8 cellular contexts compared by ENCODE assay signal in genomic region chr17:50626037-50626574, GRCh38. TPM values are rescaled to one million over a fixed set of nuclear protein-coding genes. Genes with fewer than 3 reads are reported as not detected.
A peak's percentile ranks its signal among the peaks of the same experiment; 100 is the strongest.
DNase-seq lines count a peak whose midpoint lies in the region; ATAC-seq, FAIRE-seq and TF ChIP-seq lines count a peak whose summit lies in the region.

No MANE protein-coding gene starts in this region.

- ATAC-seq in left ventricle myocardium superior: peak; percentile 84
- peak; percentile 79 to 88 for ATAC-seq in gastrocnemius medialis
- no peak for ATAC-seq in HG03097 (IDR thresholded peaks at IDR 0.05; ENCODE audit: low FRiP score, unreplicated experiment)

- H3K9me3 ChIP-seq in MG63 (no peaks in the 10 kb centered on the region), gastrocnemius medialis (no peaks in the 10 kb centered on the region)

- in situ Hi-C loops in gastrocnemius medialis (cut with MboI; ENCODE audit: low sequenced_read_pairs in 4 of 4): loop anchor here (5.0 to 25.0 kb wide), 4 partner anchors 71 to 89 kb away; partner anchors contain the start of genes SPATA20 (in 2 of the 4) and EPN3 (in 1 of the 4)

- peak; percentile 73 for DNase-seq in MG63
- DNase-seq in SW480 (ENCODE audit: low spot score): peak; percentile 66
- peak; percentile 30 for DNase-seq in activated naive CD8-positive, alpha-beta T cell treated with anti-CD3 and anti-CD28 coated beads, Interleukin-2, amount 50 U/mL, for 16 hours (ENCODE audit: low read depth, low spot score)
- peak; percentile 85 for DNase-seq in left ventricle myocardium superior
- peak; percentile 16 to 64 for DNase-seq in gastrocnemius medialis
- no peak for DNase-seq in putamen (ENCODE audit: low spot score)

- no peak for TF ChIP-seq POLR2A in gastrocnemius medialis (IDR thresholded peaks at IDR 0.05)

- peak; percentile 34 to 82 (median 79) for TF ChIP-seq CTCF in gastrocnemius medialis (IDR thresholded peaks at IDR 0.05 in 4 of 5, conservative IDR thresholded peaks at IDR 0.05 in 1 of 5)

- H3K27me3 ChIP-seq in MG63: no peaks in the 10 kb centered on the region
- H3K27me3 ChIP-seq in gastrocnemius medialis: peaks cover 0 to 13% (median 7%) of the 10 kb centered on the region in 3 donors

- FAIRE-seq in G401.6 (lab: Jason Lieb, UNC): peak; percentile 50

- H3K36me3 ChIP-seq in MG63 (no peaks in the 10 kb centered on the region), gastrocnemius medialis (no peaks in the 10 kb centered on the region)

- H3K4me3 ChIP-seq in MG63 (no peak overlapping the region), gastrocnemius medialis (no peak overlapping the region)

- H3K27ac ChIP-seq in gastrocnemius medialis: no peak overlapping the region

- H3K4me1 ChIP-seq in gastrocnemius medialis: no peaks in the 10 kb centered on the region

- intact Hi-C loops in left ventricle myocardium superior (cut with micrococcal nuclease) (loop anchor here (5.0 to 10.0 kb wide), 2 partner anchors 79 to 141 kb away; partner anchors contain the start of gene SPATA20), gastrocnemius medialis (cut with DNase I; ENCODE audit: low total_unique reads) (loop anchor here (1.0 to 2.0 kb wide), 2 partner anchors 79 to 147 kb away; partner anchors contain the start of genes RSAD1 and SPATA20)

RNA-seq across cellular contexts. Expression of gene ABCC3, which starts 8.6 kb away (rescaled TPM):
- total RNA-seq in MG63 (2014; rRNA removed; shearing (Covaris generic); ENCODE audit: low replicate concordance): 0.17 and 2.0 TPM in 2 replicates
- 0.37 TPM for total RNA-seq in left ventricle myocardium superior
- total RNA-seq in gastrocnemius medialis: 1 to 10 TPM in 1 of 4 donors, under 1 TPM in 3; 0.51 to 1.3 (median 0.76) TPM
